13 cellular contexts compared by ENCODE assay signal in the genomic region with DNA sequence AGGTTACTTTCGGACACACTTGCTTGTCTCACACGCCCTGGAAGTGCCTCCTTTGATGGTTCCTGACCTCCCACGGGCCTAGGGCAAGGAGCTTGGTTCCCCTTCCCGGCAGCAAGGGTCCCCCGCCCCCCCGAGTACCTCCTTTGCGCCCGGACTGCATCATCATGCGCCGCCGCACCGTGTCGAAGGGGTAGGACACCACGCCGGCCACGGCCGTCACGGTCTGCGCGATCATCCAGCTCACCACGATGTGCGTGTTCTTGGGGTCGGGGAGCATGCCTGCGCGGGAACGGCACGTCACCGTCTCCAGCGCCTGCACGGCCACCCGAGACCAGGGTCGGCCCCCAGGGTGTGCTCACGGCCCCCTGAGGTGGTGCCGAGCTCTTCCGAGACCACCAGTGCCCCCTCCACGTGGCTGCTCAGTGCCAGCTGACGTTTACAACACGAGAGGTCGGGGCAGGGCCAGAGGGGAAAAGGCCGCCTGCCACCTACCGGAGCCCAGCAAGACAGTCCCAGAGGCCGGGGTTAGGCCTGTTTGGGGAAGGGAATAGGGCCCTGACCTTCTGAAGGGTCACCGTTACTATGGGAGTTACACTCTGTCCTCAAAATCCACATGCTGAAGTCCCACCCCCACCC. TPM values are rescaled to one million over a fixed set of nuclear protein-coding genes. Genes with fewer than 3 reads are reported as not detected.
DNase-seq lines count a peak whose midpoint lies in the region; ATAC-seq and TF ChIP-seq lines count a peak whose summit lies in the region.
"Had no signal": no experiment of that assay in that cellular context is flagged by ENCODE, and none has a peak within 500 bp of the region (broad histone marks: within the 10 kb centered on the region; RNA-seq: fewer than 3 reads in every experiment).

No MANE protein-coding gene starts in this region.

- H3K27me3 ChIP-seq in Peyer's patch (no peaks in the 10 kb centered on the region), endodermal cell (ENCODE audit: control insufficient read depth, insufficient read depth, low read length, poor library complexity, severe bottlenecking) (no peaks in the 10 kb centered on the region)

- H3K4me1 Mint-ChIP-seq in activated T-cell treated with anti-CD3 and anti-CD28 coated beads, Interleukin-2, amount 50 U/mL, for 24 hours (ENCODE audit: low read depth), result peaks cover 40% of the 10 kb centered on the region
- peaks cover 44% of the 10 kb centered on the region for H3K4me1 Mint-ChIP-seq in activated T-cell treated with anti-CD3 and anti-CD28 coated beads, Interleukin-2, amount 50 U/mL, for 72 hours (ENCODE audit: low read depth)
- no peaks in the 10 kb centered on the region for H3K4me1 Mint-ChIP-seq in endodermal cell
- H3K4me1 Mint-ChIP-seq in activated CD8-positive, alpha-beta T cell treated with anti-CD3 and anti-CD28 coated beads, Interleukin-2, amount 10 ng/mL, durations not matched to agents 7 days and 5 days (ENCODE audit: low read depth), result peaks cover 38% of the 10 kb centered on the region

- H3K36me3 Mint-ChIP-seq in activated T-cell treated with anti-CD3 and anti-CD28 coated beads, Interleukin-2, amount 50 U/mL, for 24 hours (ENCODE audit: low read depth), result peaks cover 92% of the 10 kb centered on the region
- H3K36me3 Mint-ChIP-seq in activated T-cell treated with anti-CD3 and anti-CD28 coated beads, Interleukin-2, amount 50 U/mL, for 72 hours (ENCODE audit: insufficient read depth in 2 of 2), result peaks cover 17 to 41% of the 10 kb centered on the region in 2 donors
- peaks cover 78% of the 10 kb centered on the region for H3K36me3 Mint-ChIP-seq in endodermal cell (ENCODE audit: low read depth)
- peaks cover 76% of the 10 kb centered on the region for H3K36me3 Mint-ChIP-seq in activated CD8-positive, alpha-beta T cell treated with anti-CD3 and anti-CD28 coated beads, Interleukin-2, amount 10 ng/mL, durations not matched to agents 7 days and 5 days (ENCODE audit: low read depth)

- no peaks in the 10 kb centered on the region for H3K27me3 Mint-ChIP-seq in activated T-cell treated with anti-CD3 and anti-CD28 coated beads, Interleukin-2, amount 50 U/mL, for 24 hours
- no peaks in the 10 kb centered on the region for H3K27me3 Mint-ChIP-seq in activated T-cell treated with anti-CD3 and anti-CD28 coated beads, Interleukin-2, amount 50 U/mL, for 72 hours (ENCODE audit: low read depth)
- no peaks in the 10 kb centered on the region for H3K27me3 Mint-ChIP-seq in endodermal cell (ENCODE audit: insufficient read depth)
- H3K27me3 Mint-ChIP-seq in activated CD8-positive, alpha-beta T cell treated with anti-CD3 and anti-CD28 coated beads, Interleukin-2, amount 10 ng/mL, durations not matched to agents 7 days and 5 days (ENCODE audit: low read depth), result no peaks in the 10 kb centered on the region
- H3K27me3 Mint-ChIP-seq: natural killer cell treated with Interleukin-12 subunit alpha and Interleukin-12 subunit beta and Interleukin-15 and Interleukin-18, amount 100 ng/mL, for 72 hours had no signal

- H3K4me3 Mint-ChIP-seq in activated T-cell treated with anti-CD3 and anti-CD28 coated beads, Interleukin-2, amount 50 U/mL, for 24 hours, result peak overlapping the region; percentile 95
- H3K4me3 Mint-ChIP-seq in activated T-cell treated with anti-CD3 and anti-CD28 coated beads, Interleukin-2, amount 50 U/mL, for 72 hours, result no peak overlapping the region
- no peak overlapping the region for H3K4me3 Mint-ChIP-seq in endodermal cell
- H3K4me3 Mint-ChIP-seq in activated CD8-positive, alpha-beta T cell treated with anti-CD3 and anti-CD28 coated beads, Interleukin-2, amount 10 ng/mL, durations not matched to agents 7 days and 5 days, result no peak overlapping the region

- no peaks in the 10 kb centered on the region for H3K9me3 Mint-ChIP-seq in activated T-cell treated with anti-CD3 and anti-CD28 coated beads, Interleukin-2, amount 50 U/mL, for 24 hours
- H3K9me3 Mint-ChIP-seq in activated T-cell treated with anti-CD3 and anti-CD28 coated beads, Interleukin-2, amount 50 U/mL, for 72 hours, result no peaks in the 10 kb centered on the region
- H3K9me3 Mint-ChIP-seq in endodermal cell, result no peaks in the 10 kb centered on the region
- no peaks in the 10 kb centered on the region for H3K9me3 Mint-ChIP-seq in activated CD8-positive, alpha-beta T cell treated with anti-CD3 and anti-CD28 coated beads, Interleukin-2, amount 10 ng/mL, durations not matched to agents 7 days and 5 days (ENCODE audit: insufficient read depth)
- H3K9me3 Mint-ChIP-seq: natural killer cell treated with Interleukin-12 subunit alpha and Interleukin-12 subunit beta and Interleukin-15 and Interleukin-18, amount 100 ng/mL, for 72 hours had no signal

- intact Hi-C loops in sciatic nerve (cut with DNase I), result no loop called here

- H3K27ac ChIP-seq in Peyer's patch (no peak overlapping the region), endodermal cell (ENCODE audit: low read depth, low read length) (no peak overlapping the region)

- 97% methylated on average over 25 to 43 of the region's 43 CpGs for WGBS in endodermal cell (ENCODE audit: insufficient coverage in 1 of 2, insufficient read length in 1 of 2), 2 experiments

- no peak for DNase-seq in activated T-cell treated with anti-CD3 and anti-CD28 coated beads, Interleukin-2, amount 50 U/mL, for 24 hours
- no peak for DNase-seq in activated T-cell treated with anti-CD3 and anti-CD28 coated beads, Interleukin-2, amount 50 U/mL, for 72 hours
- DNase-seq in Peyer's patch, result peak; percentile 15 to 50 (median 45)
- DNase-seq in endodermal cell, result peak; percentile 49
- DNase-seq in sciatic nerve (ENCODE audit: low spot score), result peak; percentile 58
- no peak for DNase-seq in activated CD8-positive, alpha-beta T cell treated with anti-CD3 and anti-CD28 coated beads, Interleukin-2, amount 10 ng/mL, durations not matched to agents 7 days and 5 days
- DNase-seq: ACHN; GOT3; NCI-H1092 treated with DMSO at 0.1 percent for 48 hours; stimulated activated naive CD4-positive, alpha-beta T cell had no signal

- H3K9ac ChIP-seq in endodermal cell (ENCODE audit: extremely low read depth, low read length, poor library complexity, severe bottlenecking), result no peak overlapping the region

- H3K36me3 ChIP-seq in Peyer's patch (peaks cover 0 to 65% (median 4%) of the 10 kb centered on the region in 3 donors), endodermal cell (ENCODE audit: control insufficient read depth, insufficient read depth, low read length) (peaks cover 71% of the 10 kb centered on the region)

- H3K4me3 ChIP-seq in Peyer's patch (no peak overlapping the region), endodermal cell (ENCODE audit: low read length) (no peak overlapping the region)

- no peaks in the 10 kb centered on the region for H3K9me3 ChIP-seq in Peyer's patch
- no peaks in the 10 kb centered on the region for H3K9me3 ChIP-seq in endodermal cell (ENCODE audit: control insufficient read depth, low read length)

- ATAC-seq in activated T-cell treated with anti-CD3 and anti-CD28 coated beads, Interleukin-2, amount 50 U/mL, for 72 hours (replicated peaks in 1 of 2), result no peak
- ATAC-seq in sciatic nerve (no peak), GM21515 (IDR thresholded peaks at IDR 0.05; ENCODE audit: unreplicated experiment) (no peak), HG03439 (IDR thresholded peaks at IDR 0.05; ENCODE audit: unreplicated experiment) (no peak)
- ATAC-seq in activated CD8-positive, alpha-beta T cell treated with anti-CD3 and anti-CD28 coated beads, Interleukin-2, amount 10 ng/mL, durations not matched to agents 7 days and 5 days, result no peak
- ATAC-seq: natural killer cell treated with Interleukin-12 subunit alpha and Interleukin-12 subunit beta and Interleukin-15 and Interleukin-18, amount 100 ng/mL, for 72 hours had no signal

- POLR2A ChIA-PET in activated CD8-positive, alpha-beta T cell treated with anti-CD3 and anti-CD28 coated beads, Interleukin-2, amount 10 ng/mL, durations not matched to agents 7 days and 5 days (lab: Charles Lee), result no interaction called here

- CTCF ChIA-PET in activated CD8-positive, alpha-beta T cell treated with anti-CD3 and anti-CD28 coated beads, Interleukin-2, amount 10 ng/mL, durations not matched to agents 7 days and 5 days (lab: Charles Lee), result no interaction called here

- H3K27ac Mint-ChIP-seq in activated T-cell treated with anti-CD3 and anti-CD28 coated beads, Interleukin-2, amount 50 U/mL, for 24 hours, result peak overlapping the region; percentile 99
- H3K27ac Mint-ChIP-seq in activated T-cell treated with anti-CD3 and anti-CD28 coated beads, Interleukin-2, amount 50 U/mL, for 72 hours, result no peak overlapping the region
- no peak overlapping the region for H3K27ac Mint-ChIP-seq in endodermal cell
- H3K27ac Mint-ChIP-seq in activated CD8-positive, alpha-beta T cell treated with anti-CD3 and anti-CD28 coated beads, Interleukin-2, amount 10 ng/mL, durations not matched to agents 7 days and 5 days, result no peak overlapping the region

- TF ChIP-seq CTCF in Peyer's patch (IDR thresholded peaks at IDR 0.05), result no peak
- TF ChIP-seq CTCF in endodermal cell (conservative IDR thresholded peaks at IDR 0.05), result no peak

- no peak for TF ChIP-seq POLR2A in Peyer's patch (IDR thresholded peaks at IDR 0.05)

- peaks cover 5 to 30% (median 9%) of the 10 kb centered on the region in 4 donors for H3K4me1 ChIP-seq in Peyer's patch
- peaks cover 3% of the 10 kb centered on the region for H3K4me1 ChIP-seq in endodermal cell (ENCODE audit: control insufficient read depth, insufficient read depth, low read length)

RNA-seq across cellular contexts. Expression of a gene that starts 4.7 kb away (rescaled TPM):
- total RNA-seq in activated T-cell treated with anti-CD3 and anti-CD28 coated beads, Interleukin-2, amount 50 U/mL, for 72 hours, result 100 to 1,000 TPM; 402 to 411 TPM
- total RNA-seq in Peyer's patch (100 to 1,000 TPM; 201 to 361 (median 314) TPM), endodermal cell (100 to 1,000 TPM; 424 to 429 TPM), sciatic nerve (167 TPM)
- polyA plus RNA-seq in endodermal cell (2013, experiment 1 of 2), result 420 TPM
- 381 TPM for polyA plus RNA-seq in endodermal cell (2013, experiment 2 of 2)
- total RNA-seq in activated CD8-positive, alpha-beta T cell treated with anti-CD3 and anti-CD28 coated beads, Interleukin-2, amount 10 ng/mL, durations not matched to agents 7 days and 5 days, result 100 to 1,000 TPM; 273 to 293 TPM

RNA-seq across cellular contexts. Expression of a gene that starts 50.7 kb away (rescaled TPM):
- total RNA-seq in activated T-cell treated with anti-CD3 and anti-CD28 coated beads, Interleukin-2, amount 50 U/mL, for 72 hours, result 1 to 10 TPM; 1.5 to 7.5 TPM
- total RNA-seq in Peyer's patch, result 1 to 10 TPM in 3 of 4 donors, under 1 TPM in 1; 0.88 to 2.4 (median 1.6) TPM
- total RNA-seq in endodermal cell, result not detected
- polyA plus RNA-seq in endodermal cell (2013, experiment 1 of 2), result 0.14 TPM
- polyA plus RNA-seq in endodermal cell (2013, experiment 2 of 2), result not detected
- 17.5 TPM for total RNA-seq in sciatic nerve
- total RNA-seq in activated CD8-positive, alpha-beta T cell treated with anti-CD3 and anti-CD28 coated beads, Interleukin-2, amount 10 ng/mL, durations not matched to agents 7 days and 5 days, result under 1 TPM; 0.60 to 0.61 TPM

Comparison
In these comparisons a context has a peak if more than half of its experiments do, and no peak if none do; other contexts are left out.
1. DNase-seq: peak in Peyer's patch (3 of 3), endodermal cell (single experiment) and sciatic nerve (single experiment); none in activated T-cell treated with anti-CD3 and anti-CD28 coated beads, Interleukin-2, amount 50 U/mL, for 24 hours (single experiment), activated T-cell treated with anti-CD3 and anti-CD28 coated beads, Interleukin-2, amount 50 U/mL, for 72 hours (0 of 2) and activated CD8-positive, alpha-beta T cell treated with anti-CD3 and anti-CD28 coated beads, Interleukin-2, amount 10 ng/mL, durations not matched to agents 7 days and 5 days (single experiment).